ENCODE assay signal across 1 cellular context in the genomic region with DNA sequence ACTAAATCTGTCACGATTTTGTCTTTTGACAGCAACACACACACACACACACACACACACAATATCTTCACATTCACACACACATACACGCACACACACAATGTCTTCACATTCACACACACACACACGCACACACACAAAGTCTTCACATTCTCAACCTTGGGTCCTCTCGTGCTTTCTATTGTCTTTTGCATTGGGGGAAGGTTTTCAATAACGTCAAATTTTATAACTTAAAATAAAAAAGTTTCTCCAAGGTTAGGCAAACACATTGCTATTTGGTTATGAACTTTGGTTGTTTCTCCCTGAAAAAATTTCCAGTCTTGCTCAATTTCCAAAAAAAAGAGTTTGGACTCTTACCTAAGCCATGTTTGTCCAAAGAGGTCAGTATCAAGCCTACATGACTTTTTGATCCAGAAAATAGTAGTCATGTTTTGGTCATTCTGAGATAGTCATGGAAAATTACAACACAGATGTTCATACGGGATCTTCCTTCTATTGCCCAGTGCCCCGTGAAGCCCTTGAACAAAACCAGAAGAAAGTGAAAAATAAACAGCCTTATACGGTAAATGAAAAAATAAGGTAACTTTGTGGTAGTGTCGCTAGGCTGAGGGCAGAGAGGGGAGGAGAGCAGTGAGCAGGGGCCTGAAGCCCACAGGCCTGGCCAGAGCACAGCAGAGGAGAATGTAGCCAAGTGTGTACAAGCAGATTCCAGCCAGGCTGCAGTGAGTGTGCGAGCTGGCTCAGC.
TF ChIP-seq lines count a peak whose summit lies in the region.

No MANE protein-coding gene starts in this region.

TF ChIP-seq in SK-N-SH treated with all-trans-retinoic acid at 6 μM for 48 hours, 23 proteins besides CTCF, POLR2A, EP300 and RAD21 (continued from another document):
- TF ChIP-seq ZNF70 (CRISPR knock-in tag; IDR thresholded peaks at IDR 0.05) (no peak), ZC3H10 (CRISPR knock-in tag; IDR thresholded peaks at IDR 0.05) (no peak), ZFP3 (CRISPR knock-in tag; IDR thresholded peaks at IDR 0.05) (no peak), ESRRG (CRISPR knock-in tag; IDR thresholded peaks at IDR 0.05) (no peak), ISL1 (CRISPR knock-in tag; IDR thresholded peaks at IDR 0.05) (no peak), ZNF8 (CRISPR knock-in tag; IDR thresholded peaks at IDR 0.05) (no peak)
- TF ChIP-seq, protein P1, sequence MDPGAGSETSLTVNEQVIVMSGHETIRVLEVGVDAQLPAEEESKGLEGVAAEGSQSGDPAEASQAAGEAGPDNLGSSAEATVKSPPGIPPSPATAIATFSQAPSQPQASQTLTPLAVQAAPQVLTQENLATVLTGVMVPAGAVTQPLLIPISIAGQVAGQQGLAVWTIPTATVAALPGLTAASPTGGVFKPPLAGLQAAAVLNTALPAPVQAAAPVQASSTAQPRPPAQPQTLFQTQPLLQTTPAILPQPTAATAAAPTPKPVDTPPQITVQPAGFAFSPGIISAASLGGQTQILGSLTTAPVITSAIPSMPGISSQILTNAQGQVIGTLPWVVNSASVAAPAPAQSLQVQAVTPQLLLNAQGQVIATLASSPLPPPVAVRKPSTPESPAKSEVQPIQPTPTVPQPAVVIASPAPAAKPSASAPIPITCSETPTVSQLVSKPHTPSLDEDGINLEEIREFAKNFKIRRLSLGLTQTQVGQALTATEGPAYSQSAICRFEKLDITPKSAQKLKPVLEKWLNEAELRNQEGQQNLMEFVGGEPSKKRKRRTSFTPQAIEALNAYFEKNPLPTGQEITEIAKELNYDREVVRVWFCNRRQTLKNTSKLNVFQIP (CRISPR knock-in tag; IDR thresholded peaks at IDR 0.05; ENCODE audit: borderline replicate concordance, low read depth): no peak
